15 cellular contexts compared by ENCODE assay signal in genomic region chr3:104519068-104519467, GRCh38.
DNase-seq lines count a peak whose midpoint lies in the region; ATAC-seq and TF ChIP-seq lines count a peak whose summit lies in the region.
"Had no signal": no experiment of that assay in that cellular context is flagged by ENCODE, and none has a peak within 500 bp of the region (broad histone marks: within the 10 kb centered on the region; RNA-seq: fewer than 3 reads in every experiment).

No MANE protein-coding gene starts in this region.

- H3K27me3 ChIP-seq in HUES64 (ENCODE audit: insufficient read depth, low read length) (no peaks in the 10 kb centered on the region), parathyroid adenoma (ENCODE audit: control insufficient read depth, insufficient read depth, low read length) (no peaks in the 10 kb centered on the region), foreskin keratinocyte (no peaks in the 10 kb centered on the region)
- H3K27me3 ChIP-seq: colonic mucosa had no signal

- H3K4me2 ChIP-seq in parathyroid adenoma (ENCODE audit: low read length): no peak overlapping the region

- no peaks in the 10 kb centered on the region for H3K4me1 Mint-ChIP-seq in natural killer cell treated with Interleukin-12 subunit alpha and Interleukin-12 subunit beta and Interleukin-15 and Interleukin-18, amount 100 ng/mL, for 72 hours (ENCODE audit: low read depth in 2 of 2)
- H3K4me1 Mint-ChIP-seq: CD8-positive, alpha-beta memory T cell had no signal

- peak overlapping the region; percentile 25 for H2AFZ ChIP-seq in parathyroid adenoma

- no peak overlapping the region for H3K4me3 Mint-ChIP-seq in natural killer cell treated with Interleukin-12 subunit alpha and Interleukin-12 subunit beta and Interleukin-15 and Interleukin-18, amount 100 ng/mL, for 72 hours
- H3K4me3 Mint-ChIP-seq: activated CD8-positive, alpha-beta T cell treated with anti-CD3 and anti-CD28 coated beads, Interleukin-2, amount 10 ng/mL, durations not matched to agents 7 days and 5 days; CD8-positive, alpha-beta memory T cell had no signal

- no peaks in the 10 kb centered on the region for H3K27me3 Mint-ChIP-seq in natural killer cell treated with Interleukin-12 subunit alpha and Interleukin-12 subunit beta and Interleukin-15 and Interleukin-18, amount 100 ng/mL, for 72 hours
- H3K27me3 Mint-ChIP-seq: CD8-positive, alpha-beta memory T cell had no signal

- DNase-seq in inferior parietal cortex (ENCODE audit: extremely low spot score): no peak
- DNase-seq in foreskin keratinocyte: no peak
- DNase-seq in natural killer cell treated with Interleukin-12 subunit alpha and Interleukin-12 subunit beta and Interleukin-15 and Interleukin-18, amount 100 ng/mL, for 72 hours (ENCODE audit: low spot score): no peak
- no peak for DNase-seq in NCI-H2196 treated with DMSO at 0.1 percent for 48 hours (lab: John Stamatoyannopoulos, UW; ENCODE audit: unreplicated experiment)
- DNase-seq: activated CD8-positive, alpha-beta T cell treated with anti-CD3 and anti-CD28 coated beads, Interleukin-2, amount 10 ng/mL, durations not matched to agents 7 days and 5 days; CD8-positive, alpha-beta memory T cell; colonic mucosa; NCI-H187; stimulated activated CD8-positive, alpha-beta memory T cell treated with anti-CD3 and anti-CD28 coated beads, Interleukin-4, amount 100 ng/mL, for 48 hours had no signal

- H3K9me3 ChIP-seq in HUES64 (ENCODE audit: insufficient read depth, low read depth, low read length) (peaks cover 14% of the 10 kb centered on the region; the same call in 1 of the 2 replicates), parathyroid adenoma (ENCODE audit: control insufficient read depth, low read length) (peaks cover under 1% of the 10 kb centered on the region)
- H3K9me3 ChIP-seq: colonic mucosa had no signal

- no peak overlapping the region; the same call in 1 of the 2 replicates for H3K4me3 ChIP-seq in HUES64 (ENCODE audit: low read length)
- no peak overlapping the region for H3K4me3 ChIP-seq in parathyroid adenoma (ENCODE audit: low read depth, low read length)
- H3K4me3 ChIP-seq: colonic mucosa had no signal

- H3K36me3 ChIP-seq in HUES64 (ENCODE audit: insufficient read depth, low read length) (0 out of 2 replicates have a peak, but pooled peaks cover 3% of the 10 kb centered on the region), parathyroid adenoma (ENCODE audit: control insufficient read depth, insufficient read depth, low read length) (no peaks in the 10 kb centered on the region)
- H3K36me3 ChIP-seq: colonic mucosa had no signal

- H3K27ac ChIP-seq in HUES64 (ENCODE audit: low read depth, low read length) (peak overlapping the region; percentile 93), parathyroid adenoma (no peak overlapping the region), foreskin keratinocyte (no peak overlapping the region)
- H3K27ac ChIP-seq: colonic mucosa had no signal

- H3K9me3 Mint-ChIP-seq in natural killer cell treated with Interleukin-12 subunit alpha and Interleukin-12 subunit beta and Interleukin-15 and Interleukin-18, amount 100 ng/mL, for 72 hours: no peaks in the 10 kb centered on the region
- H3K9me3 Mint-ChIP-seq: activated naive CD4-positive, alpha-beta T cell treated with anti-CD3 and anti-CD28 coated beads, Interleukin-2, amount 50 U/mL, for 72 hours had no signal

- H3K27ac Mint-ChIP-seq in natural killer cell treated with Interleukin-12 subunit alpha and Interleukin-12 subunit beta and Interleukin-15 and Interleukin-18, amount 100 ng/mL, for 72 hours: no peak overlapping the region
- H3K27ac Mint-ChIP-seq: activated CD8-positive, alpha-beta T cell treated with anti-CD3 and anti-CD28 coated beads, Interleukin-2, amount 10 ng/mL, durations not matched to agents 7 days and 5 days; activated naive CD4-positive, alpha-beta T cell treated with anti-CD3 and anti-CD28 coated beads, Interleukin-2, amount 50 U/mL, for 72 hours; CD8-positive, alpha-beta memory T cell had no signal

- no peaks in the 10 kb centered on the region for H3K36me3 Mint-ChIP-seq in natural killer cell treated with Interleukin-12 subunit alpha and Interleukin-12 subunit beta and Interleukin-15 and Interleukin-18, amount 100 ng/mL, for 72 hours
- H3K36me3 Mint-ChIP-seq: activated naive CD4-positive, alpha-beta T cell treated with anti-CD3 and anti-CD28 coated beads, Interleukin-2, amount 50 U/mL, for 72 hours; CD8-positive, alpha-beta memory T cell had no signal

- WGBS in HUES64: 73% methylated on average over 4 of the region's 4 CpGs

- H3K4me1 ChIP-seq in HUES64 (ENCODE audit: insufficient read depth, low read length) (peaks cover 43% of the 10 kb centered on the region), parathyroid adenoma (no peaks in the 10 kb centered on the region), foreskin keratinocyte (no peaks in the 10 kb centered on the region)
- H3K4me1 ChIP-seq: colonic mucosa had no signal

- peak; percentile 32 for ATAC-seq in GM18907 (IDR thresholded peaks at IDR 0.05; ENCODE audit: unreplicated experiment)
- peak; percentile 30 for ATAC-seq in HG02798 (IDR thresholded peaks at IDR 0.05; ENCODE audit: poor library complexity, unreplicated experiment)
- ATAC-seq in foreskin keratinocyte: no peak
- ATAC-seq in natural killer cell treated with Interleukin-12 subunit alpha and Interleukin-12 subunit beta and Interleukin-15 and Interleukin-18, amount 100 ng/mL, for 72 hours: no peak
- ATAC-seq: activated CD8-positive, alpha-beta T cell treated with anti-CD3 and anti-CD28 coated beads, Interleukin-2, amount 10 ng/mL, durations not matched to agents 7 days and 5 days; activated naive CD4-positive, alpha-beta T cell treated with anti-CD3 and anti-CD28 coated beads, Interleukin-2, amount 50 U/mL, for 72 hours; HepG2 had no signal

- H3K9ac ChIP-seq in HUES64 (ENCODE audit: low read depth, low read length): peak overlapping the region; percentile 35; the same call in 1 of the 2 replicates
- no peak overlapping the region for H3K9ac ChIP-seq in parathyroid adenoma

- TF ChIP-seq CTCF in parathyroid adenoma (IDR thresholded peaks at IDR 0.05) (no peak), foreskin keratinocyte (conservative IDR thresholded peaks at IDR 0.05) (no peak)

- H3K79me2 ChIP-seq in parathyroid adenoma: no peaks in the 10 kb centered on the region

Comparison
In these comparisons a context has a peak if more than half of its experiments do, and no peak if none do; other contexts are left out.
1. ATAC-seq: peak in GM18907 (single experiment) and HG02798 (single experiment); none in foreskin keratinocyte (single experiment) and natural killer cell treated with Interleukin-12 subunit alpha and Interleukin-12 subunit beta and Interleukin-15 and Interleukin-18, amount 100 ng/mL, for 72 hours (0 of 2).